In genomic region chr11:19633276-19633675, GRCh38 we compare ENCODE assay signal across 17 cellular contexts.
DNase-seq lines count a peak whose midpoint lies in the region; ATAC-seq, FAIRE-seq and TF ChIP-seq lines count a peak whose summit lies in the region.
"Had no signal": no experiment of that assay in that cellular context is flagged by ENCODE, and none has a peak within 500 bp of the region (broad histone marks: within the 10 kb centered on the region; RNA-seq: fewer than 3 reads in every experiment).

No MANE protein-coding gene starts in this region.

- WGBS in mammary epithelial cell (ENCODE audit: low coverage, missing lambda C conversion rate): 79% methylated on average over 4 of the region's 7 CpGs
- 49 to 75% (median 72%) methylated on average over 7 of the region's 7 CpGs for WGBS in ovary, 3 donors
- 13 to 15% methylated on average over 7 of the region's 7 CpGs for WGBS in aorta, 2 donors

- in situ Hi-C loops in mammary epithelial cell (cut with MboI; ENCODE audit: low sequenced_read_pairs in 2 of 2): no loop called here

- H2AFZ ChIP-seq in mammary epithelial cell (ENCODE audit: low read depth, low read length): no peak overlapping the region

- H3K4me3 Mint-ChIP-seq in MCF 10A (ENCODE audit: unreplicated experiment): no peak overlapping the region

- H3K9me3 ChIP-seq in mammary epithelial cell (replicated peaks; ENCODE audit: insufficient read depth, low read length) (no peaks in the 10 kb centered on the region), ovary (no peaks in the 10 kb centered on the region), aorta (ENCODE audit: control insufficient read depth, low read length) (no peaks in the 10 kb centered on the region)

- H3K4me2 ChIP-seq in mammary epithelial cell (ENCODE audit: insufficient read depth, low read depth, low read length): no peak overlapping the region

- intact Hi-C loops in MCF 10A (cut with micrococcal nuclease): no loop called here
- intact Hi-C loops in mammary epithelial cell (cut with micrococcal nuclease): no loop called here
- intact Hi-C loops in ovary (cut with DNase I): no loop called here
- intact Hi-C loops in aorta (cut with DNase I): loop anchor here in 1 of 2 donors (5.0 kb wide), 1 partner anchor 39 kb away; no protein-coding TSS in a partner anchor

- FAIRE-seq in H54 (lab: Jason Lieb, UNC): no peak
- FAIRE-seq: GM12891 had no signal

- H3K27ac ChIP-seq in mammary epithelial cell (ENCODE audit: insufficient read depth, low read depth, low read length) (no peak overlapping the region), ovary (no peak overlapping the region), aorta (ENCODE audit: low read depth in 1 of 2, low read length in 2 of 2) (peak overlapping the region; percentile 23 to 69)
- H3K27ac ChIP-seq: HL-60, spleen had no signal

- ATAC-seq in aorta (ENCODE audit: low FRiP score) (peak; percentile 89), HG03097 (IDR thresholded peaks at IDR 0.05; ENCODE audit: low FRiP score, unreplicated experiment) (no peak)

- TF ChIP-seq POLR2A in ovary (IDR thresholded peaks at IDR 0.05) (no peak), H54 (IDR thresholded peaks at IDR 0.05; ENCODE audit: low read depth, low read length) (no peak)

- no peaks in the 10 kb centered on the region for H3K27me3 Mint-ChIP-seq in MCF 10A (ENCODE audit: insufficient read depth, unreplicated experiment)

- H3K36me3 Mint-ChIP-seq in MCF 10A (ENCODE audit: insufficient read depth, unreplicated experiment): no peaks in the 10 kb centered on the region

- no TSS peak for BruUV-seq in MCF 10A (replicated peaks; lab: Mats Ljungman, UMichigan)
- no TSS peak for BruUV-seq in mammary epithelial cell (replicated peaks; lab: Mats Ljungman, UMichigan)

- dilution Hi-C loops in mammary epithelial cell (cut with HindIII; ENCODE audit: low sequenced_read_pairs): no loop called here

- H3K36me3 ChIP-seq in mammary epithelial cell (ENCODE audit: insufficient read depth, low read length) (no peaks in the 10 kb centered on the region), ovary (no peaks in the 10 kb centered on the region), aorta (ENCODE audit: control insufficient read depth in 1 of 2, insufficient read depth in 2 of 2, low read length in 1 of 2) (no peaks in the 10 kb centered on the region)
- H3K36me3 ChIP-seq: spleen had no signal

- no peak for TF ChIP-seq EP300 in ovary (IDR thresholded peaks at IDR 0.05)

- H3K9me3 Mint-ChIP-seq in MCF 10A (ENCODE audit: unreplicated experiment): peaks cover 7% of the 10 kb centered on the region

- no peaks in the 10 kb centered on the region for H3K27me3 ChIP-seq in mammary epithelial cell (ENCODE audit: insufficient read depth, low read length)
- no peaks in the 10 kb centered on the region for H3K27me3 ChIP-seq in ovary
- no peaks in the 10 kb centered on the region for H3K27me3 ChIP-seq in aorta (ENCODE audit: control insufficient read depth in 1 of 2, insufficient read depth in 2 of 2, low read length in 1 of 2)

- H3K4me1 Mint-ChIP-seq in MCF 10A (ENCODE audit: insufficient read depth, unreplicated experiment): peaks cover 41% of the 10 kb centered on the region

- no peak overlapping the region for H3K27ac Mint-ChIP-seq in MCF 10A (ENCODE audit: low read depth, unreplicated experiment)

- TF ChIP-seq CTCF in MCF 10A (IDR thresholded peaks at IDR 0.05; ENCODE audit: unreplicated experiment) (no peak), mammary epithelial cell (conservative IDR thresholded peaks at IDR 0.05 in 1 of 2, IDR thresholded peaks at IDR 0.05 in 1 of 2; ENCODE audit: extremely low read depth in 1 of 2, insufficient read depth in 1 of 2, low read depth in 1 of 2, low read length in 2 of 2) (no peak), ovary (IDR thresholded peaks at IDR 0.05) (no peak)

- H3K79me2 ChIP-seq in mammary epithelial cell (ENCODE audit: insufficient read depth, low read length): no peaks in the 10 kb centered on the region

- DNase-seq in MCF 10A (ENCODE audit: unreplicated experiment) (peak; percentile 61), mammary epithelial cell (no peak), globus pallidus (ENCODE audit: low spot score) (peak; percentile 37), ovary (peak in 4 of 5 donors; percentile 12 to 41 (median 27)), aorta (peak; percentile 82), H54 (ENCODE audit: insufficient read length, low spot score) (no peak), NCI-H524 treated with DMSO at 0.1 percent for 48 hours (lab: John Stamatoyannopoulos, UW) (no peak)
- DNase-seq: activated CD4-positive, alpha-beta T cell treated with anti-CD3 and anti-CD28 coated beads for 48 hours; activated effector memory CD4-positive, alpha-beta T cell treated with anti-CD3 and anti-CD28 coated beads, Interleukin-2, amount 50 U/mL, for 16 hours; dermis blood vessel endothelial cell; glutamatergic neuron; NCI-H748 treated with DMSO at 0.1 percent for 48 hours; spleen; SW 1271 had no signal

- no peaks in the 10 kb centered on the region for H4K20me1 ChIP-seq in mammary epithelial cell (ENCODE audit: insufficient read depth, low read length)

- H3K4me3 ChIP-seq in mammary epithelial cell (replicated peaks in 1 of 3; ENCODE audit: insufficient read depth in 1 of 3, low read depth in 2 of 3, low read length in 3 of 3): no peak overlapping the region
- H3K4me3 ChIP-seq in ovary: no peak overlapping the region
- H3K4me3 ChIP-seq in aorta (ENCODE audit: low read length in 2 of 2): no peak overlapping the region
- H3K4me3 ChIP-seq: spleen had no signal

- CTCF ChIA-PET in MCF 10A (lab: Yijun Ruan, JAX): interaction anchor here (0.7 to 2.2 kb wide), 9 partner anchors 8 to 110 kb away, joined by 3 to 6 read pairs (median 4); no protein-coding TSS in a partner anchor
- CTCF ChIA-PET in mammary epithelial cell (lab: Charles Lee; ENCODE audit: low non-redundant PET): no interaction called here

- H3K4me1 ChIP-seq in mammary epithelial cell (ENCODE audit: insufficient read depth, low read length) (peaks cover 28% of the 10 kb centered on the region), ovary (ENCODE audit: insufficient read depth) (no peaks in the 10 kb centered on the region), aorta (ENCODE audit: control insufficient read depth in 1 of 2, insufficient read depth in 2 of 2, low read length in 2 of 2) (peaks cover 4 to 7% of the 10 kb centered on the region in 2 donors)
- H3K4me1 ChIP-seq: spleen had no signal

- POLR2A ChIA-PET in MCF 10A (lab: Yijun Ruan, JAX): interaction anchor here (0.8 to 1.1 kb wide), 2 partner anchors 65 to 79 kb away, joined by 3 to 5 read pairs; partner anchors contain the start of gene NAV2

- no peak overlapping the region for H3K9ac ChIP-seq in mammary epithelial cell (ENCODE audit: insufficient read depth, low read length)

Comparison
In these comparisons a context has a peak if more than half of its experiments do, and no peak if none do; other contexts are left out.
1. DNase-seq: peak in MCF 10A (single experiment), globus pallidus (single experiment), ovary (4 of 5) and aorta (2 of 2); none in mammary epithelial cell (single experiment), H54 (single experiment) and NCI-H524 treated with DMSO at 0.1 percent for 48 hours (single experiment).
2. H3K27ac ChIP-seq: peak in aorta (2 of 2); none in mammary epithelial cell (single experiment) and ovary (0 of 2).